Comparison of ENCODE assay signal across 1 cellular context in genomic region chr4:138773321-138773720, GRCh38.
TF ChIP-seq lines count a peak whose summit lies in the region.

No MANE protein-coding gene starts in this region.

TF ChIP-seq in K562, 482 proteins besides CTCF, POLR2A, EP300 and RAD21 (continued from another document):
- no peak for TF ChIP-seq TFAP4 (CRISPR knock-in tag; IDR thresholded peaks at IDR 0.05; ENCODE audit: borderline replicate concordance)
